Comparison of ENCODE assay signal across 1 cellular context in the genomic region with DNA sequence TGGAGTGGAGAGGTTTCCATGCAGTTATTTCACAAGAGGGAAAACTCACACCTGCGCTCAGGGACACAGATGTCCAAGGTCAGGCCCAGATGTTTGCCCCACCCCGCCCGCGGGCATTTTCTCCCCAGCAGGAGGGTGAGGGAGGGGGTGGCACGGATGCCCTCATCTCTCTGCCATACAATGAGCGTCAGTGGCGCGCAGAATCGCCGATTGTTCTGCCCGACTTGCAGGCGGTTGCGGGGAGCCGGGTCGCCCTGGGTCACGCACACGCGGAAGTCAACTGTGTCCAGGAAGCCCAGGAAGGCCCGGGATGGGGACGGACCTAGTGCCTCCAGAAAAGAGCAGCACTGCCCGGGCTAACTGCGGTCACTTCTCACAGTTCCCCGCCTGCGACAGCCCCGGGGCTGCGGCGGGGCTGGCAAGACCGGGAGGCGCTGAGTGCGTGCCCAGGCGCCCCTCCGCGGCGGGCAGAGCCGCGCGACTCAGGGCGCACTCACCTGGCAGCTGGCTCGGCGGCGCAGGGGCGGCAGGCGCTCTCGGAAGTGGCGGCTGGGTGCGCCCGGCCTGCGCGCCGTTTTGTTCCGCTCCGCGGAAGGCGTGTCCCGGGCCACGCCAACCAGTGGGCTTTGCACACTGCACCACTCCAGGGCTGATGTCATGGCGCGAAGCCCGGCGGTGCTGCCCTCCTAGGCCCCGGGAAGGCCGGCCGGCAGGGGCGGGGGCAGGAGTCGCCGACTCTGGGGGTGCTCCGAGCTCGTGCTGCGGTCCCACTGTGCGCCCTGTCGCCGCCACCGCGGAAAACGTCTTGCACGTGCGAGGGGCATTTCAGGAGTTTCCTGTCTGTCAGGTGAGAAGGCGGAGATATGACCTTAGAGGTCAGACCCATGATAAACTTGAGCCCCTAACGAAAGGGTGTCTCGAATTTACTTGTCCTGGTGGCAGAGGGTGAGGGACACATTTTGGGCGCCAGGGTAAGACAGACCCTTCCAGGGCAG.
TF ChIP-seq lines count a peak whose summit lies in the region.

Gene CSRP1 (minus strand): TSS at position 551 of the 995 bp plus-strand sequence. CDS start 10,820 bp downstream, outside the sequence.

TF ChIP-seq in K562, 482 proteins besides CTCF, POLR2A, EP300 and RAD21 (continued from another document):
- no peak for TF ChIP-seq MXI1 (IDR thresholded peaks at IDR 0.05; ENCODE audit: low read depth, low read length)
- no peak for TF ChIP-seq PPARD (CRISPR knock-in tag; IDR thresholded peaks at IDR 0.05)
- peak; percentile 95 for TF ChIP-seq POLR2G (IDR thresholded peaks at IDR 0.05; ENCODE audit: low read depth, low read length)
- TF ChIP-seq CTBP1 (IDR thresholded peaks at IDR 0.05; ENCODE audit: borderline replicate concordance): peak; percentile 89
- TF ChIP-seq FOXK1 (CRISPR knock-in tag; IDR thresholded peaks at IDR 0.05; ENCODE audit: borderline replicate concordance): no peak
- TF ChIP-seq, protein P1, sequence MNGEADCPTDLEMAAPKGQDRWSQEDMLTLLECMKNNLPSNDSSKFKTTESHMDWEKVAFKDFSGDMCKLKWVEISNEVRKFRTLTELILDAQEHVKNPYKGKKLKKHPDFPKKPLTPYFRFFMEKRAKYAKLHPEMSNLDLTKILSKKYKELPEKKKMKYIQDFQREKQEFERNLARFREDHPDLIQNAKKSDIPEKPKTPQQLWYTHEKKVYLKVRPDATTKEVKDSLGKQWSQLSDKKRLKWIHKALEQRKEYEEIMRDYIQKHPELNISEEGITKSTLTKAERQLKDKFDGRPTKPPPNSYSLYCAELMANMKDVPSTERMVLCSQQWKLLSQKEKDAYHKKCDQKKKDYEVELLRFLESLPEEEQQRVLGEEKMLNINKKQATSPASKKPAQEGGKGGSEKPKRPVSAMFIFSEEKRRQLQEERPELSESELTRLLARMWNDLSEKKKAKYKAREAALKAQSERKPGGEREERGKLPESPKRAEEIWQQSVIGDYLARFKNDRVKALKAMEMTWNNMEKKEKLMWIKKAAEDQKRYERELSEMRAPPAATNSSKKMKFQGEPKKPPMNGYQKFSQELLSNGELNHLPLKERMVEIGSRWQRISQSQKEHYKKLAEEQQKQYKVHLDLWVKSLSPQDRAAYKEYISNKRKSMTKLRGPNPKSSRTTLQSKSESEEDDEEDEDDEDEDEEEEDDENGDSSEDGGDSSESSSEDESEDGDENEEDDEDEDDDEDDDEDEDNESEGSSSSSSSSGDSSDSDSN (IDR thresholded peaks at IDR 0.05; ENCODE audit: borderline replicate concordance in 1 of 2, low read depth in 2 of 2, low read length in 2 of 2): 0 out of 4 replicates have a peak, but pooled peaks of 1 of the 2 experiments have one; percentile 57
- peak; percentile 74; the same call in 1 of the 2 replicates for TF ChIP-seq THAP12 (CRISPR knock-in tag; IDR thresholded peaks at IDR 0.05)
- TF ChIP-seq LCOR (CRISPR knock-in tag; IDR thresholded peaks at IDR 0.05): peak; percentile 74; the same call in 1 of the 2 replicates
- 0 out of 2 replicates have a peak, but pooled peaks have one; percentile 21 for TF ChIP-seq CHD2 (IDR thresholded peaks at IDR 0.05; ENCODE audit: low read depth, low read length)
- TF ChIP-seq SMARCA5 (IDR thresholded peaks at IDR 0.05): no peak
- TF ChIP-seq NELFE (IDR thresholded peaks at IDR 0.05; ENCODE audit: insufficient read depth, insufficient read length): no peak
- no peak for TF ChIP-seq MTA1 (IDR thresholded peaks at IDR 0.05; ENCODE audit: borderline replicate concordance)
- TF ChIP-seq RREB1 (CRISPR knock-in tag; IDR thresholded peaks at IDR 0.05): no peak
